11 cellular contexts compared by ENCODE assay signal in genomic region chr20:5316188-5317158, GRCh38. TPM values are rescaled to one million over a fixed set of nuclear protein-coding genes. Genes with fewer than 3 reads are reported as not detected.
DNase-seq lines count a peak whose midpoint lies in the region; ATAC-seq lines count a peak whose summit lies in the region.
"Had no signal": no experiment of that assay in that cellular context is flagged by ENCODE, and none has a peak within 500 bp of the region (broad histone marks: within the 10 kb centered on the region; RNA-seq: fewer than 3 reads in every experiment).

Gene PROKR2 (minus strand): TSS chr20:5316954. CDS start chr20:5314369, 2,585 bp downstream.

- H3K9me3 ChIP-seq in iPS-15b (ENCODE audit: control insufficient read depth, insufficient read depth, low read length): no peaks in the 10 kb centered on the region

- H3K36me3 Mint-ChIP-seq in activated naive CD4-positive, alpha-beta T cell treated with anti-CD3 and anti-CD28 coated beads for 36 hours (ENCODE audit: low read depth): no peaks in the 10 kb centered on the region
- no peaks in the 10 kb centered on the region for H3K36me3 Mint-ChIP-seq in activated naive CD4-positive, alpha-beta T cell treated with anti-CD3 and anti-CD28 coated beads, Interleukin-2, amount 10 ng/mL, durations not matched to agents 7 days and 5 days
- no peaks in the 10 kb centered on the region for H3K36me3 Mint-ChIP-seq in stimulated activated effector memory CD8-positive, alpha-beta T cell treated with anti-CD3 and anti-CD28 coated beads, Interleukin-12 subunit alpha, Interleukin-12 subunit beta, amount 100 ng/mL, for 72 hours

- H3K4me1 ChIP-seq in iPS-15b (ENCODE audit: control insufficient read depth, insufficient read depth, low read length): peaks cover 2% of the 10 kb centered on the region

- peak; percentile 34 for DNase-seq in activated naive CD4-positive, alpha-beta T cell treated with anti-CD3 and anti-CD28 coated beads for 36 hours
- no peak for DNase-seq in activated naive CD4-positive, alpha-beta T cell treated with anti-CD3 and anti-CD28 coated beads, Interleukin-2, amount 10 ng/mL, durations not matched to agents 7 days and 5 days
- DNase-seq in SK-N-DZ (ENCODE audit: low spot score) (peak; percentile 64), NCI-H1048 (lab: John Stamatoyannopoulos, UW) (no peak), globus pallidus (ENCODE audit: low spot score) (no peak), SHP77 (lab: John Stamatoyannopoulos, UW) (no peak)
- DNase-seq in stimulated activated effector memory CD8-positive, alpha-beta T cell treated with anti-CD3 and anti-CD28 coated beads, Interleukin-12 subunit alpha, Interleukin-12 subunit beta, amount 100 ng/mL, for 72 hours (ENCODE audit: low spot score in 2 of 2): no peak
- DNase-seq: activated CD4-positive, alpha-beta T cell treated with anti-CD3 and anti-CD28 coated beads, Interleukin-2, amount 10 ng/mL, durations not matched to agents 7 days and 5 days; CD4-positive, alpha-beta T cell had no signal

- intact Hi-C loops in activated naive CD4-positive, alpha-beta T cell treated with anti-CD3 and anti-CD28 coated beads for 36 hours (cut with micrococcal nuclease): loop anchor here (5.0 kb wide), 1 partner anchor 131 kb away; no protein-coding TSS in a partner anchor

- no peaks in the 10 kb centered on the region for H3K36me3 ChIP-seq in iPS-15b (ENCODE audit: control insufficient read depth, insufficient read depth, low read length)

- peaks cover 44% of the 10 kb centered on the region for H3K27me3 Mint-ChIP-seq in activated naive CD4-positive, alpha-beta T cell treated with anti-CD3 and anti-CD28 coated beads for 36 hours (ENCODE audit: low read depth)
- peaks cover 64% of the 10 kb centered on the region for H3K27me3 Mint-ChIP-seq in activated naive CD4-positive, alpha-beta T cell treated with anti-CD3 and anti-CD28 coated beads, Interleukin-2, amount 10 ng/mL, durations not matched to agents 7 days and 5 days

- H3K27me3 ChIP-seq in iPS-15b (ENCODE audit: control insufficient read depth, insufficient read depth, low read length): peaks cover 46% of the 10 kb centered on the region

- H3K4me3 Mint-ChIP-seq in activated naive CD4-positive, alpha-beta T cell treated with anti-CD3 and anti-CD28 coated beads for 36 hours: peak within 1 kb of the TSS; percentile 38
- no peak within 1 kb of the TSS for H3K4me3 Mint-ChIP-seq in activated naive CD4-positive, alpha-beta T cell treated with anti-CD3 and anti-CD28 coated beads, Interleukin-2, amount 10 ng/mL, durations not matched to agents 7 days and 5 days
- peak within 1 kb of the TSS; percentile 15 for H3K4me3 Mint-ChIP-seq in stimulated activated effector memory CD8-positive, alpha-beta T cell treated with anti-CD3 and anti-CD28 coated beads, Interleukin-12 subunit alpha, Interleukin-12 subunit beta, amount 100 ng/mL, for 72 hours
- H3K4me3 Mint-ChIP-seq: activated CD4-positive, alpha-beta T cell treated with anti-CD3 and anti-CD28 coated beads, Interleukin-2, amount 10 ng/mL, durations not matched to agents 7 days and 5 days; CD4-positive, alpha-beta T cell had no signal

- peak; percentile 59 for ATAC-seq in stimulated activated effector memory CD8-positive, alpha-beta T cell treated with anti-CD3 and anti-CD28 coated beads, Interleukin-12 subunit alpha, Interleukin-12 subunit beta, amount 100 ng/mL, for 72 hours

- H3K4me1 Mint-ChIP-seq in activated naive CD4-positive, alpha-beta T cell treated with anti-CD3 and anti-CD28 coated beads for 36 hours (ENCODE audit: low read depth): peaks cover 5% of the 10 kb centered on the region
- H3K4me1 Mint-ChIP-seq in activated naive CD4-positive, alpha-beta T cell treated with anti-CD3 and anti-CD28 coated beads, Interleukin-2, amount 10 ng/mL, durations not matched to agents 7 days and 5 days: no peaks in the 10 kb centered on the region
- no peaks in the 10 kb centered on the region for H3K4me1 Mint-ChIP-seq in stimulated activated effector memory CD8-positive, alpha-beta T cell treated with anti-CD3 and anti-CD28 coated beads, Interleukin-12 subunit alpha, Interleukin-12 subunit beta, amount 100 ng/mL, for 72 hours
- H3K4me1 Mint-ChIP-seq: activated CD4-positive, alpha-beta T cell treated with anti-CD3 and anti-CD28 coated beads, Interleukin-2, amount 10 ng/mL, durations not matched to agents 7 days and 5 days had no signal

- peak within 1 kb of the TSS; percentile 85 for H3K4me3 ChIP-seq in iPS-15b (ENCODE audit: low read depth, low read length)

- CTCF ChIA-PET in activated naive CD4-positive, alpha-beta T cell treated with anti-CD3 and anti-CD28 coated beads for 36 hours (lab: Charles Lee): no interaction called here
- CTCF ChIA-PET in activated naive CD4-positive, alpha-beta T cell treated with anti-CD3 and anti-CD28 coated beads, Interleukin-2, amount 10 ng/mL, durations not matched to agents 7 days and 5 days (lab: Charles Lee): no interaction called here

- H3K9me3 Mint-ChIP-seq in activated naive CD4-positive, alpha-beta T cell treated with anti-CD3 and anti-CD28 coated beads for 36 hours: no peaks in the 10 kb centered on the region
- no peaks in the 10 kb centered on the region for H3K9me3 Mint-ChIP-seq in activated naive CD4-positive, alpha-beta T cell treated with anti-CD3 and anti-CD28 coated beads, Interleukin-2, amount 10 ng/mL, durations not matched to agents 7 days and 5 days
- H3K9me3 Mint-ChIP-seq in stimulated activated effector memory CD8-positive, alpha-beta T cell treated with anti-CD3 and anti-CD28 coated beads, Interleukin-12 subunit alpha, Interleukin-12 subunit beta, amount 100 ng/mL, for 72 hours: no peaks in the 10 kb centered on the region
- H3K9me3 Mint-ChIP-seq: activated CD4-positive, alpha-beta T cell treated with anti-CD3 and anti-CD28 coated beads, Interleukin-2, amount 10 ng/mL, durations not matched to agents 7 days and 5 days; CD4-positive, alpha-beta T cell had no signal

- H3K27ac Mint-ChIP-seq in activated naive CD4-positive, alpha-beta T cell treated with anti-CD3 and anti-CD28 coated beads for 36 hours: no peak within 1 kb of the TSS
- H3K27ac Mint-ChIP-seq in activated naive CD4-positive, alpha-beta T cell treated with anti-CD3 and anti-CD28 coated beads, Interleukin-2, amount 10 ng/mL, durations not matched to agents 7 days and 5 days: no peak within 1 kb of the TSS
- no peak within 1 kb of the TSS for H3K27ac Mint-ChIP-seq in stimulated activated effector memory CD8-positive, alpha-beta T cell treated with anti-CD3 and anti-CD28 coated beads, Interleukin-12 subunit alpha, Interleukin-12 subunit beta, amount 100 ng/mL, for 72 hours
- H3K27ac Mint-ChIP-seq: activated CD4-positive, alpha-beta T cell treated with anti-CD3 and anti-CD28 coated beads, Interleukin-2, amount 10 ng/mL, durations not matched to agents 7 days and 5 days; CD4-positive, alpha-beta T cell had no signal

- H3K9ac ChIP-seq in iPS-15b (ENCODE audit: low read depth, low read length): peak within 1 kb of the TSS; percentile 70

RNA-seq across cellular contexts. Expression of gene PROKR2, which starts in this region (rescaled TPM):
- total RNA-seq in activated naive CD4-positive, alpha-beta T cell treated with anti-CD3 and anti-CD28 coated beads for 36 hours: not detected
- 0.16 TPM in 1 of 2 replicates, not detected in the other for polyA plus RNA-seq in SK-N-DZ (2014; cell fraction: cytosol; rRNA removed)
- not detected in 2 replicates for polyA plus RNA-seq in SK-N-DZ (2014; cell fraction: nucleus; rRNA removed)
- total RNA-seq: activated CD4-positive, alpha-beta T cell treated with anti-CD3 and anti-CD28 coated beads, Interleukin-2, amount 10 ng/mL, durations not matched to agents 7 days and 5 days; CD4-positive, alpha-beta T cell; mesenteric fat pad had no signal

Comparison
In these comparisons a context has a peak if more than half of its experiments do, and no peak if none do; other contexts are left out.
1. Peak in DNase-seq in activated naive CD4-positive, alpha-beta T cell treated with anti-CD3 and anti-CD28 coated beads for 36 hours; RNA of the gene not detected or under 1 TPM.